In genomic region chr18:58977801-58978200, GRCh38 we compare ENCODE assay signal across 18 cellular contexts.
"Had no signal": no experiment of that assay in that cellular context is flagged by ENCODE, and none has a peak within 500 bp of the region (broad histone marks: within the 10 kb centered on the region; RNA-seq: fewer than 3 reads in every experiment).

No MANE protein-coding gene starts in this region.

- H3K9ac ChIP-seq: parathyroid adenoma had no signal

- H3K27ac ChIP-seq: parathyroid adenoma, vagina had no signal

- H3K36me3 Mint-ChIP-seq: activated naive CD4-positive, alpha-beta T cell treated with anti-CD3 and anti-CD28 coated beads, Interleukin-2, amount 10 ng/mL, durations not matched to agents 7 days and 5 days; natural killer cell had no signal

- H2AFZ ChIP-seq: parathyroid adenoma had no signal

- H3K9me3 Mint-ChIP-seq: activated naive CD4-positive, alpha-beta T cell treated with anti-CD3 and anti-CD28 coated beads, Interleukin-2, amount 10 ng/mL, durations not matched to agents 7 days and 5 days; activated naive CD8-positive, alpha-beta T cell treated with anti-CD3 and anti-CD28 coated beads, Interleukin-2, amount 50 U/mL, for 24 hours; activated T-cell treated with anti-CD3 and anti-CD28 coated beads, Interleukin-2, amount 50 U/mL, for 4 hours; memory B cell; natural killer cell had no signal

- H3K4me3 ChIP-seq: vagina had no signal

- H3K79me2 ChIP-seq: parathyroid adenoma had no signal

- H3K4me1 ChIP-seq: parathyroid adenoma had no signal

- H3K9me3 ChIP-seq: vagina had no signal

- DNase-seq: activated CD4-positive, alpha-beta T cell treated with anti-CD3 and anti-CD28 coated beads, Interleukin-2, amount 50 U/mL, for 1 hour; activated CD4-positive, CD25-positive, alpha-beta regulatory T cell treated with anti-CD3 and anti-CD28 coated beads, Interleukin-2, amount 50 U/mL, for 72 hours; activated CD8-positive, alpha-beta memory T cell treated with anti-CD3 and anti-CD28 coated beads, Interleukin-2, amount 50 U/mL, for 4 hours; activated naive CD4-positive, alpha-beta T cell treated with anti-CD3 and anti-CD28 coated beads, Interleukin-2, amount 10 ng/mL, durations not matched to agents 7 days and 5 days; activated naive CD8-positive, alpha-beta T cell treated with anti-CD3 and anti-CD28 coated beads, Interleukin-2, amount 50 U/mL, for 24 hours; activated T-cell treated with anti-CD3 and anti-CD28 coated beads, Interleukin-2, amount 50 U/mL, for 4 hours; aorta; cerebellar nuclear complex; effector CD4-positive, alpha-beta T cell; natural killer cell; stimulated activated CD4-positive, alpha-beta T cell treated with anti-CD3 and anti-CD28 coated beads, Interleukin-12 subunit alpha, Interleukin-12 subunit beta, amount 100 ng/mL, for 4 hours; stimulated activated CD4-positive, alpha-beta T cell treated with anti-CD3 and anti-CD28 coated beads, Interleukin-1b, Interleukin-23, amount 100 ng/mL, for 48 hours; stimulated activated CD8-positive, alpha-beta memory T cell treated with anti-CD3 and anti-CD28 coated beads, Interleukin-4, amount 100 ng/mL, for 48 hours; stimulated activated naive CD4-positive, alpha-beta T cell treated with Interleukin-2 at 50 U/mL for 16 hours; trophoblast cell had no signal

- H3K4me1 Mint-ChIP-seq: activated naive CD4-positive, alpha-beta T cell treated with anti-CD3 and anti-CD28 coated beads, Interleukin-2, amount 10 ng/mL, durations not matched to agents 7 days and 5 days; natural killer cell had no signal

- H3K27me3 Mint-ChIP-seq: memory B cell had no signal

- H3K4me3 Mint-ChIP-seq: activated naive CD4-positive, alpha-beta T cell treated with anti-CD3 and anti-CD28 coated beads, Interleukin-2, amount 10 ng/mL, durations not matched to agents 7 days and 5 days; activated naive CD8-positive, alpha-beta T cell treated with anti-CD3 and anti-CD28 coated beads, Interleukin-2, amount 50 U/mL, for 24 hours; activated T-cell treated with anti-CD3 and anti-CD28 coated beads, Interleukin-2, amount 50 U/mL, for 4 hours; memory B cell; natural killer cell had no signal

- H3K27ac Mint-ChIP-seq: activated naive CD4-positive, alpha-beta T cell treated with anti-CD3 and anti-CD28 coated beads, Interleukin-2, amount 10 ng/mL, durations not matched to agents 7 days and 5 days; activated naive CD8-positive, alpha-beta T cell treated with anti-CD3 and anti-CD28 coated beads, Interleukin-2, amount 50 U/mL, for 24 hours; memory B cell; natural killer cell had no signal

- ATAC-seq: activated naive CD8-positive, alpha-beta T cell treated with anti-CD3 and anti-CD28 coated beads, Interleukin-2, amount 50 U/mL, for 24 hours; activated T-cell treated with anti-CD3 and anti-CD28 coated beads, Interleukin-2, amount 50 U/mL, for 4 hours; natural killer cell had no signal

- H3K27me3 ChIP-seq: vagina had no signal
